In the genomic region with DNA sequence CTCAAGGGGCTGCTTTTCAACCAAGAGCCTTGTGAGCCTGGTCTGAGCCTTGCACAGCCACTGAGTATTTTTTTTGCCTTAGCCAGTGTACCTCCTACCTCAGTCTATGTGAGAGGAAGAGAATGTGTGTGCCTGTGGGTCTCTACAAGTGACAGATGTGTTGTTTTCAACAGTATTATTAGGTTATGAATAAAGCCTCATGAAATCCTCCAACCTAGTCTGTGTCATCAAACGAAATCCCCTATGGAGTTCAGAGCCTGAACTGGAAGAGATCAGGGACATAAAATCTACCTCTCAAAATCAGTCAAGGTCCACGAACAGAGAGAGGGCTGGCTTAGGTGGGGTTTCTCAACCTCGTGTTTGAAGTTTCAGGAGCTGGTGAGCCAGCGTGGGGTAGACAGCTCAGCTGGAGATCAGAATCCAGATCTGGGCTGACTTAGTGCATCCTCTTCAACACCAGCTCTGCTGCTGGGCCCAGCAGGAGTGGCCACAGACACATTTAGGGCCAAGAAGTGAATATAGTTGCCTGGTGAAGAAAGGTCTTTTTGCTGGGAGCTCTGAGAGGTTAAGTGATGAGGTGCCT, we compare ENCODE assay signal across 13 cellular contexts. TPM values are rescaled to one million over a fixed set of nuclear protein-coding genes. Genes with fewer than 3 reads are reported as not detected.
DNase-seq lines count a peak whose midpoint lies in the region; ATAC-seq, FAIRE-seq and TF ChIP-seq lines count a peak whose summit lies in the region.
"Had no signal": no experiment of that assay in that cellular context is flagged by ENCODE, and none has a peak within 500 bp of the region (broad histone marks: within the 10 kb centered on the region; RNA-seq: fewer than 3 reads in every experiment).

No MANE protein-coding gene starts in this region.

- no peak for TF ChIP-seq POLR2A in sigmoid colon (IDR thresholded peaks at IDR 0.05)

- TF ChIP-seq EP300 in sigmoid colon (IDR thresholded peaks at IDR 0.05): no peak

- no peaks in the 10 kb centered on the region for H3K9me3 ChIP-seq in SJSA1 (replicated peaks)
- no peaks in the 10 kb centered on the region for H3K9me3 ChIP-seq in sigmoid colon
- H3K9me3 ChIP-seq in right cardiac atrium (ENCODE audit: control insufficient read depth, low read length): no peaks in the 10 kb centered on the region
- H3K9me3 ChIP-seq: body of pancreas, Caco-2, heart left ventricle had no signal

- no peak for ATAC-seq in HG02884 (IDR thresholded peaks at IDR 0.05; ENCODE audit: unreplicated experiment)
- no peak for ATAC-seq in right cardiac atrium
- ATAC-seq: body of pancreas, sciatic nerve had no signal

- H3K4me1 ChIP-seq in SJSA1 (replicated peaks) (peaks cover 41% of the 10 kb centered on the region), sigmoid colon (peaks cover 0 to 29% (median 24%) of the 10 kb centered on the region in 4 donors), right cardiac atrium (ENCODE audit: control insufficient read depth, insufficient read depth, low read length) (peaks cover 6% of the 10 kb centered on the region)
- H3K4me1 ChIP-seq: body of pancreas, Caco-2 had no signal

- no peak for FAIRE-seq in D721Med (lab: Jason Lieb, UNC)

- TF ChIP-seq CTCF in fibroblast of mammary gland (conservative IDR thresholded peaks at IDR 0.05; ENCODE audit: control insufficient read depth, insufficient read depth, low read depth, low read length) (no peak), sigmoid colon (IDR thresholded peaks at IDR 0.05) (no peak), D721Med (IDR thresholded peaks at IDR 0.05; ENCODE audit: insufficient read depth, missing control alignments) (no peak)

- H3K36me3 ChIP-seq in SJSA1 (peaks cover 30% of the 10 kb centered on the region), sigmoid colon (peaks cover 8 to 46% (median 10%) of the 10 kb centered on the region in 4 donors)

- 88 to 89% methylated on average over 4 of the region's 4 CpGs for WGBS in sigmoid colon, 2 donors
- 88% methylated on average over 4 of the region's 4 CpGs for WGBS in right cardiac atrium

- no peaks in the 10 kb centered on the region for H3K27me3 ChIP-seq in SJSA1 (replicated peaks)
- no peaks in the 10 kb centered on the region for H3K27me3 ChIP-seq in sigmoid colon
- no peaks in the 10 kb centered on the region for H3K27me3 ChIP-seq in right cardiac atrium (ENCODE audit: control insufficient read depth, insufficient read depth)
- H3K27me3 ChIP-seq: body of pancreas, heart left ventricle had no signal

- intact Hi-C loops in sigmoid colon (cut with DNase I): no loop called here
- intact Hi-C loops in right cardiac atrium (cut with DNase I): no loop called here

- H3K27ac ChIP-seq in SJSA1: peak overlapping the region; percentile 67
- peak overlapping the region in 3 of 4 donors; percentile 23 to 55 (median 39) for H3K27ac ChIP-seq in sigmoid colon
- H3K27ac ChIP-seq in right cardiac atrium (ENCODE audit: low read length): no peak overlapping the region
- H3K27ac ChIP-seq: body of pancreas, heart left ventricle had no signal

- DNase-seq in EH (ENCODE audit: low read depth) (peak; percentile 18), SJSA1 (ENCODE audit: low read depth in 1 of 2, low spot score in 2 of 2) (no peak), fibroblast of mammary gland (ENCODE audit: low read depth) (peak; percentile 15), sigmoid colon (no peak), right cardiac atrium (no peak), D721Med (ENCODE audit: insufficient read length, low spot score) (no peak)
- DNase-seq: Caco-2, heart left ventricle, left colon, SHP77 treated with DMSO at 0.1 percent for 48 hours had no signal

- H3K4me3 ChIP-seq in SJSA1 (no peak overlapping the region), fibroblast of mammary gland (ENCODE audit: control insufficient read depth, low read depth, low read length) (no peak overlapping the region), sigmoid colon (no peak overlapping the region), right cardiac atrium (ENCODE audit: low read length) (no peak overlapping the region)
- H3K4me3 ChIP-seq: body of pancreas, heart left ventricle had no signal

RNA-seq across cellular contexts. Expression of gene XKR8, which starts 8.2 kb away (rescaled TPM):
- 2.9 and 4.9 TPM in 2 replicates for total RNA-seq in SJSA1 (2014; rRNA removed; shearing (Covaris generic))
- total RNA-seq in sigmoid colon (1 to 10 TPM; 5.2 to 6.9 (median 5.4) TPM), right cardiac atrium (1 to 10 TPM; 5.3 to 6.9 (median 6.1) TPM)
- polyA plus RNA-seq in sigmoid colon (10 to 100 TPM in 1 of 3 donors, 1 to 10 TPM in 2; 4.2 to 13.8 (median 7.9) TPM), right cardiac atrium (5.5 TPM)

RNA-seq across cellular contexts. Expression of gene SMPDL3B, which starts 33.2 kb away (rescaled TPM):
- total RNA-seq in SJSA1 (2014; rRNA removed; shearing (Covaris generic)): 0.11 TPM in 1 of 2 replicates, not detected in the other
- total RNA-seq in sigmoid colon (under 1 TPM in 2 of 4 donors, not detected in 2; 0.28 to 0.71 TPM), right cardiac atrium (1 to 10 TPM in 1 of 4 donors, under 1 TPM in 3; 0.31 to 2.1 (median 0.40) TPM)
- polyA plus RNA-seq in sigmoid colon (10 to 100 TPM in 2 of 3 donors, 1 to 10 TPM in 1; 7.2 to 19.5 (median 13.6) TPM), right cardiac atrium (0.11 TPM)

RNA-seq across cellular contexts. Expression of gene RPA2, which starts 53.6 kb away (rescaled TPM):
- total RNA-seq in SJSA1 (2014; rRNA removed; shearing (Covaris generic)): 61.3 and 63.6 TPM in 2 replicates
- total RNA-seq in sigmoid colon (10 to 100 TPM; 13.8 to 30.0 (median 23.2) TPM), right cardiac atrium (10 to 100 TPM; 26.8 to 38.3 (median 32.2) TPM)
- polyA plus RNA-seq in sigmoid colon (10 to 100 TPM; 26.4 to 34.9 (median 26.6) TPM), right cardiac atrium (32.4 TPM)

Comparison
In these comparisons a context has a peak if more than half of its experiments do, and no peak if none do; other contexts are left out.
1. DNase-seq: peak in EH (single experiment) and fibroblast of mammary gland (single experiment); none in SJSA1 (0 of 2), sigmoid colon (single experiment), right cardiac atrium (0 of 3) and D721Med (single experiment).